1 cellular context compared by ENCODE assay signal in the genomic region with DNA sequence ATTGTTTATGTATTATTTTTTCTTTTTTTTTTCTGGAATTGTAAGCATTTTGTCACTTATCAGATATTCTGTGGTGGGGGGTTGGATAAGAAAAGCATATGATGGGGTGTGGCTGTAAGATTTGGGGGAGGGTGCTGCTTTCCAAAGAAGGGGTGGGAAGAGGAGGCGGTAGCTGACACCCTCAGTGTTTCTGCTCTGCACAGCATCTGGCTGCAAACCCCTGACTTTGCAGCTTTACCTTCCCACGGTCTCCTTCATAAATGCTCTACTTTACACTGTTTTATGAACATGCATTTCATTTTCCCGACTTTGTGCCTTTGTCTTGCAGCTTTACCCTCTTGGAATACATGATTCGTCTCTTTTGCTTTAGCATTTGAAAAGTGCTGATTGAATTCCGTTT.
TF ChIP-seq lines count a peak whose summit lies in the region.

No MANE protein-coding gene starts in this region.

TF ChIP-seq in SK-N-SH treated with all-trans-retinoic acid at 6 μM for 48 hours, 23 proteins besides CTCF, POLR2A, EP300 and RAD21 (continued from another document):
- TF ChIP-seq TCF4 (CRISPR knock-in tag; IDR thresholded peaks at IDR 0.05; ENCODE audit: borderline replicate concordance) (no peak), POU6F1 (CRISPR knock-in tag; IDR thresholded peaks at IDR 0.05; ENCODE audit: borderline replicate concordance, low read depth) (no peak), TSHZ2 (CRISPR knock-in tag; IDR thresholded peaks at IDR 0.05) (no peak)
